8 cellular contexts compared by ENCODE assay signal in genomic region chr13:26186995-26187394, GRCh38. TPM values are rescaled to one million over a fixed set of nuclear protein-coding genes. Genes with fewer than 3 reads are reported as not detected.
A peak's percentile ranks its signal among the peaks of the same experiment; 100 is the strongest.
DNase-seq lines count a peak whose midpoint lies in the region; ATAC-seq and TF ChIP-seq lines count a peak whose summit lies in the region.

No MANE protein-coding gene starts in this region.

- 41% methylated on average over 22 of the region's 22 CpGs for WGBS in right cardiac atrium
- 33 to 60% (median 39%) methylated on average over 21 to 22 of the region's 22 CpGs for WGBS in spleen, 5 donors

- H3K36me3 Mint-ChIP-seq in activated CD4-positive, alpha-beta T cell treated with anti-CD3 and anti-CD28 coated beads, Interleukin-2, amount 10 ng/mL, durations not matched to agents 7 days and 5 days (ENCODE audit: low read depth) = no peaks in the 10 kb centered on the region

- DNase-seq in H7 (peak; percentile 23), right cardiac atrium (peak in 1 of 3 donors; percentile 48), spleen (peak; percentile 80), NCI-H1048 (lab: John Stamatoyannopoulos, UW) (no peak), HPDE6-E6E7 (ENCODE audit: extremely low spot score) (no peak)
- DNase-seq in activated CD4-positive, alpha-beta T cell treated with anti-CD3 and anti-CD28 coated beads, Interleukin-2, amount 10 ng/mL, durations not matched to agents 7 days and 5 days = no peak
- DNase-seq in activated CD8-positive, alpha-beta memory T cell treated with anti-CD3 and anti-CD28 coated beads for 24 hours = no peak

- no peaks in the 10 kb centered on the region for H3K9me3 ChIP-seq in right cardiac atrium (ENCODE audit: control insufficient read depth, low read length)
- H3K9me3 ChIP-seq in spleen = peaks cover 0 to under 1% (median 0%) of the 10 kb centered on the region in 8 donors

- no peaks in the 10 kb centered on the region for H3K27me3 Mint-ChIP-seq in activated CD4-positive, alpha-beta T cell treated with anti-CD3 and anti-CD28 coated beads, Interleukin-2, amount 10 ng/mL, durations not matched to agents 7 days and 5 days

- H3K4me1 Mint-ChIP-seq in activated CD4-positive, alpha-beta T cell treated with anti-CD3 and anti-CD28 coated beads, Interleukin-2, amount 10 ng/mL, durations not matched to agents 7 days and 5 days = peaks cover 22% of the 10 kb centered on the region

- no peaks in the 10 kb centered on the region for H3K9me3 Mint-ChIP-seq in activated CD4-positive, alpha-beta T cell treated with anti-CD3 and anti-CD28 coated beads, Interleukin-2, amount 10 ng/mL, durations not matched to agents 7 days and 5 days

- ATAC-seq in right cardiac atrium (peak in 1 of 2 donors; percentile 5), HG02981 (IDR thresholded peaks at IDR 0.05; ENCODE audit: unreplicated experiment) (no peak)

- no peak overlapping the region for H3K27ac ChIP-seq in right cardiac atrium (ENCODE audit: low read length)
- peak overlapping the region in 6 of 8 donors; percentile 75 to 94 (median 90) for H3K27ac ChIP-seq in spleen

- H3K4me3 ChIP-seq in H7 (ENCODE audit: insufficient read depth, low read depth, low read length) = peak overlapping the region; percentile 7; the same call in 1 of the 2 replicates
- peak overlapping the region; percentile 17 for H3K4me3 ChIP-seq in right cardiac atrium (ENCODE audit: low read length)
- peak overlapping the region; percentile 4 to 87 (median 60) for H3K4me3 ChIP-seq in spleen

- H3K4me3 Mint-ChIP-seq in activated CD4-positive, alpha-beta T cell treated with anti-CD3 and anti-CD28 coated beads, Interleukin-2, amount 10 ng/mL, durations not matched to agents 7 days and 5 days = peak overlapping the region; percentile 82

- peak overlapping the region; percentile 96 for H3K27ac Mint-ChIP-seq in activated CD4-positive, alpha-beta T cell treated with anti-CD3 and anti-CD28 coated beads, Interleukin-2, amount 10 ng/mL, durations not matched to agents 7 days and 5 days

- H3K4me1 ChIP-seq in right cardiac atrium (ENCODE audit: control insufficient read depth, insufficient read depth, low read length) (no peaks in the 10 kb centered on the region), spleen (peaks cover 12 to 39% (median 28%) of the 10 kb centered on the region in 6 donors)

- H3K27me3 ChIP-seq in H7 (ENCODE audit: control insufficient read depth, insufficient read depth, low read length) = peaks cover 3% of the 10 kb centered on the region; the same call in 1 of the 2 replicates
- H3K27me3 ChIP-seq in right cardiac atrium (ENCODE audit: control insufficient read depth, insufficient read depth) = no peaks in the 10 kb centered on the region
- no peaks in the 10 kb centered on the region for H3K27me3 ChIP-seq in spleen (replicated peaks in 1 of 7)

- intact Hi-C loops in right cardiac atrium (cut with DNase I) (loop anchor here in 1 of 4 donors (10.0 kb wide), 1 partner anchor 508 kb away; no protein-coding TSS in a partner anchor), spleen (cut with DNase I; ENCODE audit: low total_unique reads) (no loop called here)

- TF ChIP-seq CTCF in spleen (IDR thresholded peaks at IDR 0.05 in 8 of 11, conservative IDR thresholded peaks at IDR 0.05 in 3 of 11) = no peak

- POLR2A ChIA-PET in activated CD4-positive, alpha-beta T cell treated with anti-CD3 and anti-CD28 coated beads, Interleukin-2, amount 10 ng/mL, durations not matched to agents 7 days and 5 days (lab: Charles Lee) = no interaction called here

- H3K36me3 ChIP-seq in H7 (replicated peaks; ENCODE audit: control insufficient read depth, insufficient read depth, low read length) (no peaks in the 10 kb centered on the region), spleen (peaks cover 0 to 6% (median 0%) of the 10 kb centered on the region in 6 donors)

- CTCF ChIA-PET in activated CD4-positive, alpha-beta T cell treated with anti-CD3 and anti-CD28 coated beads, Interleukin-2, amount 10 ng/mL, durations not matched to agents 7 days and 5 days (lab: Charles Lee) = interaction anchor here (0.6 to 4.0 kb wide), 6 partner anchors 34 to 911 kb away, joined by 3 to 42 read pairs (median 4); partner anchors contain the start of gene RNF6

- TF ChIP-seq POLR2A in spleen (IDR thresholded peaks at IDR 0.05) = no peak

RNA-seq across cellular contexts. Expression of gene RNF6, which starts 35.1 kb away (rescaled TPM):
- 10.7 and 15.8 TPM in 2 replicates for total RNA-seq in H7 (2014; rRNA removed; shearing (Covaris generic))
- 10 to 100 TPM; 38.7 to 46.0 TPM for total RNA-seq in activated CD4-positive, alpha-beta T cell treated with anti-CD3 and anti-CD28 coated beads, Interleukin-2, amount 10 ng/mL, durations not matched to agents 7 days and 5 days
- total RNA-seq in right cardiac atrium (10 to 100 TPM; 21.5 to 24.7 (median 21.8) TPM), spleen (10 to 100 TPM; 29.1 to 39.0 (median 30.5) TPM)
- polyA plus RNA-seq in right cardiac atrium (11.1 TPM), spleen (10 to 100 TPM; 13.3 to 17.7 (median 15.0) TPM)

Comparison
In these comparisons a context has a peak if more than half of its experiments do, and no peak if none do; other contexts are left out.
1. DNase-seq: peak in H7 (single experiment) and spleen (single experiment); none in activated CD4-positive, alpha-beta T cell treated with anti-CD3 and anti-CD28 coated beads, Interleukin-2, amount 10 ng/mL, durations not matched to agents 7 days and 5 days (single experiment), NCI-H1048 (single experiment), HPDE6-E6E7 (single experiment) and activated CD8-positive, alpha-beta memory T cell treated with anti-CD3 and anti-CD28 coated beads for 24 hours (single experiment).
2. H3K4me3 ChIP-seq: peak in every context shown above with its lines; median percentile 60 in spleen; 17 in right cardiac atrium; 7 in H7.